Comparison of ENCODE assay signal across 11 cellular contexts in the genomic region with DNA sequence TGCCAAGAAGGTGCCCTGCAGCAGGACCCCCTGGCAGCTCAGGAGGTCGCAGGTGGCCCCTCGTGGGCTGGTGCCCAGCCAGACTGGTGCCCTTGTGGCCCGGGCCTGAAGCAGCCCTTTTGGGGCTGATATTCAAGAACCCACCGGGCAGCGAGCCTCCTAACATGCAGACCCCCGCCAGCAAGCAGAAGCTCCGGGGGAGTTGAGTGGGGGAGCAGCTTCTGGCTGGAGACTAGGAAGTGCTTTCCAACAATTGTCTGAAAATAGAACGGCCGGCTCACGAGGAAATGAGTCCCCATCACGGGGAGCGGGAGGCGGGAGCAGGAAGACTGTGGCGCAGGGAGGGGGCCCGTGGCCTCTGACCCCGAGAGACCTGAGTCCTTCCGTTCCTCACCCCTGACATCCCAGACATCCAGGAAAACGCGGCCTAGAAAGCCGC. TPM values are rescaled to one million over a fixed set of nuclear protein-coding genes. Genes with fewer than 3 reads are reported as not detected.
DNase-seq lines count a peak whose midpoint lies in the region; ATAC-seq, FAIRE-seq and TF ChIP-seq lines count a peak whose summit lies in the region.
"Had no signal": no experiment of that assay in that cellular context is flagged by ENCODE, and none has a peak within 500 bp of the region (broad histone marks: within the 10 kb centered on the region; RNA-seq: fewer than 3 reads in every experiment).

No MANE protein-coding gene starts in this region.

- H3K36me3 Mint-ChIP-seq in neural crest cell (ENCODE audit: low read depth), result no peaks in the 10 kb centered on the region
- H3K36me3 Mint-ChIP-seq: neural progenitor cell had no signal

- no peak overlapping the region for H3K4me3 Mint-ChIP-seq in neural crest cell
- H3K4me3 Mint-ChIP-seq: neural progenitor cell had no signal

- H3K27ac Mint-ChIP-seq in neural crest cell (ENCODE audit: unreplicated experiment), result peak overlapping the region; percentile 81
- H3K27ac Mint-ChIP-seq: neural progenitor cell had no signal

- H3K27ac ChIP-seq in A549, result peak overlapping the region; percentile 95 to 98
- H3K27ac ChIP-seq: neural progenitor cell had no signal

- 58% methylated on average over 19 of the region's 20 CpGs for WGBS in A549 (ENCODE audit: missing lambda C conversion rate)

- DNase-seq in A549 (ENCODE audit: low read depth in 1 of 2, low spot score in 1 of 2) (peak in 1 of 2 experiments; percentile 36), fibroblast of the aortic adventitia (ENCODE audit: low read depth) (peak; percentile 18), neural crest cell (ENCODE audit: low read depth, low spot score) (no peak), H54 (ENCODE audit: insufficient read length, low spot score) (no peak), GM03348 (ENCODE audit: low spot score) (no peak)
- DNase-seq in activated effector memory CD4-positive, alpha-beta T cell treated with anti-CD3 and anti-CD28 coated beads, Interleukin-2, amount 50 U/mL, for 16 hours, result no peak

- TF ChIP-seq EP300 in A549 (IDR thresholded peaks at IDR 0.05), result 0 out of 5 replicates have a peak, but pooled peaks of 1 of the 2 experiments have one; percentile 7

- no peaks in the 10 kb centered on the region for H3K27me3 Mint-ChIP-seq in neural crest cell (ENCODE audit: low read depth)

- no peaks in the 10 kb centered on the region for H3K9me3 Mint-ChIP-seq in neural crest cell
- H3K9me3 Mint-ChIP-seq: neural progenitor cell had no signal

- H3K4me3 ChIP-seq in A549, result no peak overlapping the region
- no peak overlapping the region for H3K4me3 ChIP-seq in fibroblast of the aortic adventitia (ENCODE audit: low read depth, low read length)
- H3K4me3 ChIP-seq: neural progenitor cell had no signal

- TF ChIP-seq CTCF in A549 (IDR thresholded peaks at IDR 0.05), result no peak
- no peak for TF ChIP-seq CTCF in fibroblast of the aortic adventitia (IDR thresholded peaks at IDR 0.05; ENCODE audit: insufficient read depth, low read length)
- no peak for TF ChIP-seq CTCF in neural crest cell (conservative IDR thresholded peaks at IDR 0.05)

- TF ChIP-seq POLR2A in A549 (IDR thresholded peaks at IDR 0.05; ENCODE audit: low read length), result no peak
- no peak; the same call in 1 of the 2 replicates for TF ChIP-seq POLR2A in H54 (IDR thresholded peaks at IDR 0.05; ENCODE audit: low read depth, low read length)

- H3K4me1 ChIP-seq in A549, result peaks cover 58% of the 10 kb centered on the region
- H3K4me1 ChIP-seq: neural progenitor cell had no signal

- no peaks in the 10 kb centered on the region for H3K4me1 Mint-ChIP-seq in neural crest cell

- CTCF ChIA-PET in A549 (lab: Yijun Ruan, JAX), result interaction anchor here (0.8 to 7.8 kb wide), 4 partner anchors 7 to 45 kb away, joined by 3 to 64 read pairs (median 8); a partner anchor contains a TSS

- no peak; a peak in 1 of 5 replicates for TF ChIP-seq RAD21 in A549 (conservative IDR thresholded peaks at IDR 0.05 in 1 of 2, IDR thresholded peaks at IDR 0.05 in 1 of 2)

- H3K9me3 ChIP-seq in A549, result peaks cover 7% of the 10 kb centered on the region; the same call in 2 of the 3 replicates

- peak in 1 of 2 experiments; percentile 15; a peak in 2 of 6 replicates for ATAC-seq in A549
- ATAC-seq in GM18907 (IDR thresholded peaks at IDR 0.05; ENCODE audit: unreplicated experiment), result no peak

- H3K4me2 ChIP-seq in A549, result peak overlapping the region; percentile 68
- H3K4me2 ChIP-seq: neural progenitor cell had no signal

- no peak for FAIRE-seq in A549 (lab: Jason Lieb, UNC)
- FAIRE-seq in H54 (lab: Jason Lieb, UNC), result no peak
- FAIRE-seq: GM12892 had no signal

- POLR2A ChIA-PET in A549 (lab: Yijun Ruan, JAX), result interaction anchor here (1.0 to 1.3 kb wide), 3 partner anchors 18 to 42 kb away, joined by 3 to 5 read pairs (median 4); a partner anchor contains a TSS

TF ChIP-seq in A549, 52 proteins besides CTCF, POLR2A, EP300 and RAD21 (continues in another document):
- TF ChIP-seq MAFK (IDR thresholded peaks at IDR 0.05; ENCODE audit: partially characterized antibody), result no peak
- TF ChIP-seq, protein P1, sequence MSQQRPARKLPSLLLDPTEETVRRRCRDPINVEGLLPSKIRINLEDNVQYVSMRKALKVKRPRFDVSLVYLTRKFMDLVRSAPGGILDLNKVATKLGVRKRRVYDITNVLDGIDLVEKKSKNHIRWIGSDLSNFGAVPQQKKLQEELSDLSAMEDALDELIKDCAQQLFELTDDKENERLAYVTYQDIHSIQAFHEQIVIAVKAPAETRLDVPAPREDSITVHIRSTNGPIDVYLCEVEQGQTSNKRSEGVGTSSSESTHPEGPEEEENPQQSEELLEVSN (IDR thresholded peaks at IDR 0.05; ENCODE audit: borderline replicate concordance, low read depth), result 0 out of 2 replicates have a peak, but pooled peaks have one; percentile 12

TF ChIP-seq in PFSK-1, 5 proteins besides CTCF, POLR2A, EP300 and RAD21 (continues in another document):
- no peak for TF ChIP-seq TAF1 (IDR thresholded peaks at IDR 0.05; ENCODE audit: borderline replicate concordance, insufficient read depth, low read length)

RNA-seq across cellular contexts. Expression of a gene that starts 9.5 kb away (rescaled TPM):
- polyA plus RNA-seq in A549 (2011; rRNA removed) (14.6 and 18.4 TPM in 2 replicates), A549 (2017; fragmentation: RNase III; extraction: RNeasy Plus Mini Kit Qiagen cat#74134 plus additional on column Dnase treatment) (48.0 to 48.7 TPM (median 48.1 TPM) in 3 replicates)
- 50.9 and 73.0 TPM in 2 replicates for polyA plus RNA-seq in A549 (2012; cell fraction: cytosol; rRNA removed)
- 263 and 419 TPM in 2 replicates for polyA plus RNA-seq in A549 (2012; cell fraction: nucleus; rRNA removed)
- polyA minus RNA-seq in A549 (2011; rRNA and poly(A)+ RNA removed), result 28.4 and 51.5 TPM in 2 replicates
- 80.2 TPM for polyA plus RNA-seq in PFSK-1 (2012; ENCODE audit: insufficient read length, low read depth)
- total RNA-seq in fibroblast of the aortic adventitia (ENCODE audit: low replicate concordance) (44.2 and 53.1 TPM in 2 replicates), neural crest cell (123 and 134 TPM in 2 replicates)

RNA-seq across cellular contexts. Expression of a gene that starts 16.8 kb away (rescaled TPM):
- polyA plus RNA-seq in A549 (2011; rRNA removed), result 61.0 and 67.9 TPM in 2 replicates
- 47.0 and 67.0 TPM in 2 replicates for polyA plus RNA-seq in A549 (2012; cell fraction: cytosol; rRNA removed)
- 433 and 488 TPM in 2 replicates for polyA plus RNA-seq in A549 (2012; cell fraction: nucleus; rRNA removed)
- 93.1 to 106 TPM (median 101 TPM) in 3 replicates for polyA plus RNA-seq in A549 (2017; fragmentation: RNase III; extraction: RNeasy Plus Mini Kit Qiagen cat#74134 plus additional on column Dnase treatment)
- 25.5 and 36.5 TPM in 2 replicates for polyA minus RNA-seq in A549 (2011; rRNA and poly(A)+ RNA removed)
- 68.5 TPM for polyA plus RNA-seq in PFSK-1 (2012; ENCODE audit: insufficient read length, low read depth)
- total RNA-seq in fibroblast of the aortic adventitia (ENCODE audit: low replicate concordance), result 5.3 and 12.7 TPM in 2 replicates
- total RNA-seq in neural crest cell, result 2.5 and 2.9 TPM in 2 replicates

RNA-seq across cellular contexts. Expression of a gene that starts 42.3 kb away (rescaled TPM):
- polyA plus RNA-seq in A549 (2011; rRNA removed) (18.4 and 22.0 TPM in 2 replicates), A549 (2017; fragmentation: RNase III; extraction: RNeasy Plus Mini Kit Qiagen cat#74134 plus additional on column Dnase treatment) (14.3 to 16.1 TPM (median 15.8 TPM) in 3 replicates)
- polyA plus RNA-seq in A549 (2012; cell fraction: cytosol; rRNA removed), result 22.6 and 32.6 TPM in 2 replicates
- polyA plus RNA-seq in A549 (2012; cell fraction: nucleus; rRNA removed), result 86.6 and 140 TPM in 2 replicates
- polyA minus RNA-seq in A549 (2011; rRNA and poly(A)+ RNA removed), result 51.8 and 53.5 TPM in 2 replicates
- polyA plus RNA-seq in PFSK-1 (2012; ENCODE audit: insufficient read length, low read depth), result 1.2 TPM
- total RNA-seq in fibroblast of the aortic adventitia (ENCODE audit: low replicate concordance) (not detected in 2 replicates), neural crest cell (not detected in 2 replicates)
- total RNA-seq: T-helper 1 cell treated with Interleukin-12 subunit alpha and Interleukin-12 subunit beta and Interleukin-4 antibody, amounts not matched to agents 30 ng/mL and 1 ng/mL, for 36 hours had no signal

RNA-seq across cellular contexts. Expression of a gene that starts 54.4 kb away (rescaled TPM):
- polyA plus RNA-seq in A549 (2011; rRNA removed), result 6.1 and 7.8 TPM in 2 replicates
- 19.2 and 24.5 TPM in 2 replicates for polyA plus RNA-seq in A549 (2012; cell fraction: cytosol; rRNA removed)
- polyA plus RNA-seq in A549 (2012; cell fraction: nucleus; rRNA removed), result 120 and 162 TPM in 2 replicates
- 18.0 to 20.6 TPM (median 19.1 TPM) in 3 replicates for polyA plus RNA-seq in A549 (2017; fragmentation: RNase III; extraction: RNeasy Plus Mini Kit Qiagen cat#74134 plus additional on column Dnase treatment)
- polyA minus RNA-seq in A549 (2011; rRNA and poly(A)+ RNA removed), result 15.3 and 16.2 TPM in 2 replicates
- polyA plus RNA-seq in PFSK-1 (2012; ENCODE audit: insufficient read length, low read depth), result 61.4 TPM
- 21.5 and 28.9 TPM in 2 replicates for total RNA-seq in fibroblast of the aortic adventitia (ENCODE audit: low replicate concordance)
- 17.7 and 18.7 TPM in 2 replicates for total RNA-seq in neural crest cell

RNA-seq across cellular contexts. Expression of a gene that starts 56.2 kb away (rescaled TPM):
- polyA plus RNA-seq in A549 (2011; rRNA removed) (83.9 and 89.3 TPM in 2 replicates), A549 (2017; fragmentation: RNase III; extraction: RNeasy Plus Mini Kit Qiagen cat#74134 plus additional on column Dnase treatment) (75.9 to 81.0 TPM (median 78.3 TPM) in 3 replicates)
- 158 and 161 TPM in 2 replicates for polyA plus RNA-seq in A549 (2012; cell fraction: cytosol; rRNA removed)
- polyA plus RNA-seq in A549 (2012; cell fraction: nucleus; rRNA removed), result 102 and 111 TPM in 2 replicates
- 22.6 and 32.9 TPM in 2 replicates for polyA minus RNA-seq in A549 (2011; rRNA and poly(A)+ RNA removed)
- 95.1 TPM for polyA plus RNA-seq in PFSK-1 (2012; ENCODE audit: insufficient read length, low read depth)
- total RNA-seq in fibroblast of the aortic adventitia (ENCODE audit: low replicate concordance) (6.6 and 20.5 TPM in 2 replicates), neural crest cell (50.6 and 57.8 TPM in 2 replicates)
